ENCODE assay signal across 2 cellular contexts in the genomic region with DNA sequence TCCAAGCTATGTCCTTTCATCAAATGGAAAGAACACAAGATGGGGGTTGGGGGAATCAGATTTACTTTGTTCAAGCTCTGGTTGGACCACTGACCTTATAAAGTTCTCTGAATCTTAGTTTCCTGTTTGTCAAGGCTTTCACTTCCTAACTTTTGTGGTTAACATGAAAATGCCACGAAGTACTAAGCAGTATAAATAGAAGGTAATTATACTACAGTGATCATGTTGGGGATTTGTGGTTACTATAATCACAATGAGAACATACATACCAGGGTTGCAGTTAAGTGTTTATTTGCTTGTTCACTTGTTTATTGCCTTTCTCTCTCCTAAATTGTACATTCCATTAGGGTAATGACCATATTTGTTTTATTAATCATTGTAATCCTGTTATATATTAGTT.
TF ChIP-seq lines count a peak whose summit lies in the region.

No MANE protein-coding gene starts in this region.

TF ChIP-seq in SK-N-SH, 30 proteins besides CTCF, POLR2A, EP300 and RAD21 (continued from another document):
- TF ChIP-seq, protein P1, sequence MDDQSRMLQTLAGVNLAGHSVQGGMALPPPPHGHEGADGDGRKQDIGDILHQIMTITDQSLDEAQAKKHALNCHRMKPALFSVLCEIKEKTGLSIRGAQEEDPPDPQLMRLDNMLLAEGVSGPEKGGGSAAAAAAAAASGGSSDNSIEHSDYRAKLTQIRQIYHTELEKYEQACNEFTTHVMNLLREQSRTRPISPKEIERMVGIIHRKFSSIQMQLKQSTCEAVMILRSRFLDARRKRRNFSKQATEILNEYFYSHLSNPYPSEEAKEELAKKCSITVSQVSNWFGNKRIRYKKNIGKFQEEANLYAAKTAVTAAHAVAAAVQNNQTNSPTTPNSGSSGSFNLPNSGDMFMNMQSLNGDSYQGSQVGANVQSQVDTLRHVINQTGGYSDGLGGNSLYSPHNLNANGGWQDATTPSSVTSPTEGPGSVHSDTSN (IDR thresholded peaks at IDR 0.05): no peak
- TF ChIP-seq RFX5 (IDR thresholded peaks at IDR 0.05; ENCODE audit: low read length) (no peak), RCOR1 (IDR thresholded peaks at IDR 0.05; ENCODE audit: low read length) (no peak)
- TF ChIP-seq, protein P2, sequence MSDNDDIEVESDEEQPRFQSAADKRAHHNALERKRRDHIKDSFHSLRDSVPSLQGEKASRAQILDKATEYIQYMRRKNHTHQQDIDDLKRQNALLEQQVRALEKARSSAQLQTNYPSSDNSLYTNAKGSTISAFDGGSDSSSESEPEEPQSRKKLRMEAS (IDR thresholded peaks at IDR 0.05; ENCODE audit: low read depth): no peak

TF ChIP-seq in SK-N-SH treated with all-trans-retinoic acid at 6 μM for 48 hours, 23 proteins besides CTCF, POLR2A, EP300 and RAD21 (continued from another document):
- TF ChIP-seq, protein P3, sequence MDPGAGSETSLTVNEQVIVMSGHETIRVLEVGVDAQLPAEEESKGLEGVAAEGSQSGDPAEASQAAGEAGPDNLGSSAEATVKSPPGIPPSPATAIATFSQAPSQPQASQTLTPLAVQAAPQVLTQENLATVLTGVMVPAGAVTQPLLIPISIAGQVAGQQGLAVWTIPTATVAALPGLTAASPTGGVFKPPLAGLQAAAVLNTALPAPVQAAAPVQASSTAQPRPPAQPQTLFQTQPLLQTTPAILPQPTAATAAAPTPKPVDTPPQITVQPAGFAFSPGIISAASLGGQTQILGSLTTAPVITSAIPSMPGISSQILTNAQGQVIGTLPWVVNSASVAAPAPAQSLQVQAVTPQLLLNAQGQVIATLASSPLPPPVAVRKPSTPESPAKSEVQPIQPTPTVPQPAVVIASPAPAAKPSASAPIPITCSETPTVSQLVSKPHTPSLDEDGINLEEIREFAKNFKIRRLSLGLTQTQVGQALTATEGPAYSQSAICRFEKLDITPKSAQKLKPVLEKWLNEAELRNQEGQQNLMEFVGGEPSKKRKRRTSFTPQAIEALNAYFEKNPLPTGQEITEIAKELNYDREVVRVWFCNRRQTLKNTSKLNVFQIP (CRISPR knock-in tag; IDR thresholded peaks at IDR 0.05; ENCODE audit: borderline replicate concordance, low read depth): no peak
